ENCODE assay signal across 1 cellular context in genomic region chr6:135525550-135525949, GRCh38.
TF ChIP-seq lines count a peak whose summit lies in the region.

No MANE protein-coding gene starts in this region.

TF ChIP-seq in IMR-90, 13 proteins besides CTCF, POLR2A, EP300 and RAD21 (continued from another document):
- TF ChIP-seq USF2 (IDR thresholded peaks at IDR 0.05; ENCODE audit: low read depth, low read length): no peak
- no peak for TF ChIP-seq BHLHE40 (IDR thresholded peaks at IDR 0.05; ENCODE audit: low read depth, low read length)
- TF ChIP-seq ELK1 (IDR thresholded peaks at IDR 0.05; ENCODE audit: borderline replicate concordance, low read depth, low read length): no peak
